ENCODE assay signal across 28 cellular contexts in genomic region chr5:5826911-5827310, GRCh38.
DNase-seq lines count a peak whose midpoint lies in the region; ATAC-seq, FAIRE-seq and TF ChIP-seq lines count a peak whose summit lies in the region.
"Had no signal": no experiment of that assay in that cellular context is flagged by ENCODE, and none has a peak within 500 bp of the region (broad histone marks: within the 10 kb centered on the region; RNA-seq: fewer than 3 reads in every experiment).

No MANE protein-coding gene starts in this region.

- no peak overlapping the region for H2BK5ac ChIP-seq in mesendoderm (ENCODE audit: low read length)

- H2BK15ac ChIP-seq in mesendoderm (replicated peaks; ENCODE audit: low read depth) = no peak overlapping the region

- intact Hi-C loops in head of caudate nucleus (cut with DNase I) = no loop called here

- H3K36me3 Mint-ChIP-seq in HFFc6 (ENCODE audit: low read depth) = peaks cover 11% of the 10 kb centered on the region; the same call in 1 of the 2 replicates
- no peaks in the 10 kb centered on the region for H3K36me3 Mint-ChIP-seq in astrocyte (ENCODE audit: low read depth, unreplicated experiment)
- H3K36me3 Mint-ChIP-seq: naive B cell had no signal

- H3K36me3 ChIP-seq in astrocyte (ENCODE audit: insufficient read depth, low read length) (no peaks in the 10 kb centered on the region), mesendoderm (ENCODE audit: control insufficient read depth, insufficient read depth, low read length) (no peaks in the 10 kb centered on the region)
- H3K36me3 ChIP-seq: adrenal gland, BE2C, HAP-1, heart left ventricle, MG63 had no signal

- H4K5ac ChIP-seq in mesendoderm (ENCODE audit: low read length) = no peak overlapping the region

- no peak overlapping the region for H3K18ac ChIP-seq in mesendoderm (ENCODE audit: low read length)

- FAIRE-seq in astrocyte (lab: Jason Lieb, UNC) = no peak
- FAIRE-seq: A549, small intestine had no signal

- no peak overlapping the region for H4K8ac ChIP-seq in mesendoderm (ENCODE audit: low read depth, low read length)

- peak; percentile 10 for DNase-seq in A172 (ENCODE audit: low spot score)
- DNase-seq in HFFc6 = peak; percentile 31
- no peak for DNase-seq in astrocyte (ENCODE audit: low read depth)
- DNase-seq in mesendoderm = peak; percentile 18
- no peak for DNase-seq in NCI-H524 (lab: John Stamatoyannopoulos, UW)
- no peak for DNase-seq in head of caudate nucleus
- DNase-seq: activated CD4-positive, alpha-beta T cell treated with anti-CD3 and anti-CD28 coated beads for 36 hours; activated naive CD4-positive, alpha-beta T cell treated with Interleukin-2 at 50 U/mL for 16 hours; activated T-cell treated with anti-CD3 and anti-CD28 coated beads, Interleukin-2, amount 50 U/mL, for 48 hours; BE2C; endodermal cell; heart left ventricle; MG63; naive B cell; NCI-H1417; NCI-H2081; NCI-H226; NCI-H82; nucleus accumbens; small intestine; stimulated activated CD4-positive, alpha-beta T cell treated with anti-CD3 and anti-CD28 coated beads, Interleukin-2, amount 100 ng/mL, for 24 hours had no signal

- no peak overlapping the region for H3K4ac ChIP-seq in mesendoderm (ENCODE audit: low read depth, low read length)

- H2BK120ac ChIP-seq in mesendoderm (ENCODE audit: low read depth, low read length) = no peak overlapping the region

- no peak overlapping the region for H3K27ac Mint-ChIP-seq in HFFc6
- H3K27ac Mint-ChIP-seq in astrocyte (ENCODE audit: unreplicated experiment) = peak overlapping the region; percentile 0
- H3K27ac Mint-ChIP-seq: activated CD4-positive, alpha-beta T cell treated with anti-CD3 and anti-CD28 coated beads for 36 hours; endodermal cell; naive B cell; T-helper 1 cell treated with Interleukin-12 subunit alpha and Interleukin-12 subunit beta and Interleukin-4 antibody, amounts not matched to agents 30 μg/mL and 1 μg/mL, for 36 hours had no signal

- H2AFZ ChIP-seq in astrocyte (ENCODE audit: low read depth, low read length) = no peak overlapping the region

- H3K27ac ChIP-seq in astrocyte (ENCODE audit: low read depth, low read length) (no peak overlapping the region), mesendoderm (ENCODE audit: low read depth, low read length) (no peak overlapping the region)
- H3K27ac ChIP-seq: A549, adrenal gland, coronary artery, heart left ventricle had no signal

- H3K4me1 ChIP-seq in astrocyte (ENCODE audit: insufficient read depth, low read length) (no peaks in the 10 kb centered on the region), mesendoderm (ENCODE audit: control insufficient read depth, low read depth, low read length) (no peaks in the 10 kb centered on the region)
- H3K4me1 ChIP-seq: A549, adrenal gland, HAP-1 had no signal

- no peaks in the 10 kb centered on the region for H3K27me3 Mint-ChIP-seq in HFFc6 (ENCODE audit: insufficient read depth)
- peaks cover 4% of the 10 kb centered on the region for H3K27me3 Mint-ChIP-seq in astrocyte (ENCODE audit: low read depth, unreplicated experiment)

- no peak overlapping the region for H3K4me3 Mint-ChIP-seq in HFFc6
- no peak overlapping the region for H3K4me3 Mint-ChIP-seq in astrocyte (ENCODE audit: unreplicated experiment)
- H3K4me3 Mint-ChIP-seq: activated CD4-positive, alpha-beta T cell treated with anti-CD3 and anti-CD28 coated beads for 36 hours; endodermal cell; naive B cell; T-helper 1 cell treated with Interleukin-12 subunit alpha and Interleukin-12 subunit beta and Interleukin-4 antibody, amounts not matched to agents 30 μg/mL and 1 μg/mL, for 36 hours had no signal

- H3K9ac ChIP-seq in astrocyte (ENCODE audit: low read length) = no peak overlapping the region
- H3K9ac ChIP-seq in mesendoderm (ENCODE audit: low read length) = no peak overlapping the region

- no peaks in the 10 kb centered on the region for H3K79me2 ChIP-seq in astrocyte (ENCODE audit: insufficient read depth, low read length)
- H3K79me2 ChIP-seq in mesendoderm (ENCODE audit: control insufficient read depth, insufficient read depth, low read length) = no peaks in the 10 kb centered on the region

- H3K4me1 Mint-ChIP-seq in HFFc6 (ENCODE audit: low read depth) (no peaks in the 10 kb centered on the region), astrocyte (ENCODE audit: low read depth, unreplicated experiment) (peaks cover 16% of the 10 kb centered on the region)
- H3K4me1 Mint-ChIP-seq: activated CD4-positive, alpha-beta T cell treated with anti-CD3 and anti-CD28 coated beads for 36 hours; naive B cell had no signal

- no peaks in the 10 kb centered on the region for H3K79me1 ChIP-seq in mesendoderm (ENCODE audit: low read length)

- no CpG with 5 or more reads among the region's 6 CpGs for WGBS in mesendoderm (ENCODE audit: extremely low coverage, insufficient coverage, low lambda C conversion rate)

- H3K27me3 ChIP-seq in astrocyte (ENCODE audit: insufficient read depth, low read length) = no peaks in the 10 kb centered on the region
- no peaks in the 10 kb centered on the region for H3K27me3 ChIP-seq in mesendoderm (ENCODE audit: insufficient read depth, low read length, poor library complexity)
- H3K27me3 ChIP-seq: adrenal gland, BE2C, heart left ventricle had no signal

- no peak overlapping the region for H3K56ac ChIP-seq in mesendoderm (ENCODE audit: low read length)

- ATAC-seq in HG03354 (IDR thresholded peaks at IDR 0.05; ENCODE audit: poor library complexity, severe bottlenecking, unreplicated experiment) (no peak), HG02759 (IDR thresholded peaks at IDR 0.05; ENCODE audit: unreplicated experiment) (no peak)
- ATAC-seq: A549; activated CD4-positive, alpha-beta T cell treated with anti-CD3 and anti-CD28 coated beads for 36 hours; heart left ventricle had no signal

- no peaks in the 10 kb centered on the region for H4K20me1 ChIP-seq in astrocyte (ENCODE audit: insufficient read depth, low read length)

- H3K9me3 Mint-ChIP-seq in HFFc6 (peaks cover 50% of the 10 kb centered on the region), astrocyte (ENCODE audit: unreplicated experiment) (no peaks in the 10 kb centered on the region)
- H3K9me3 Mint-ChIP-seq: endodermal cell; T-helper 1 cell treated with Interleukin-12 subunit alpha and Interleukin-12 subunit beta and Interleukin-4 antibody, amounts not matched to agents 30 μg/mL and 1 μg/mL, for 36 hours had no signal

- H3K23ac ChIP-seq in mesendoderm (ENCODE audit: low read length) = no peak overlapping the region

- H3K4me3 ChIP-seq in astrocyte (ENCODE audit: insufficient read depth, low read depth, low read length) = no peak overlapping the region
- H3K4me3 ChIP-seq in mesendoderm (ENCODE audit: low read length) = no peak overlapping the region
- H3K4me3 ChIP-seq: A549, adrenal gland, coronary artery, HAP-1, heart left ventricle, MG63 had no signal

- H3K9me3 ChIP-seq in astrocyte (ENCODE audit: insufficient read depth, low read depth, low read length) = peaks cover 6% of the 10 kb centered on the region
- H3K9me3 ChIP-seq: A549, adrenal gland, BE2C, HAP-1, heart left ventricle, MG63 had no signal

- TF ChIP-seq CTCF in HFFc6 (IDR thresholded peaks at IDR 0.05) (no peak), astrocyte (IDR thresholded peaks at IDR 0.05; ENCODE audit: insufficient read depth, low read depth, low read length) (no peak)

- H3K4me2 ChIP-seq in astrocyte (ENCODE audit: low read length) = no peak overlapping the region
- H3K4me2 ChIP-seq in mesendoderm (ENCODE audit: low read length) = no peak overlapping the region
- H3K4me2 ChIP-seq: A549 had no signal

- no peak overlapping the region for H2AK5ac ChIP-seq in mesendoderm (ENCODE audit: low read length)

Comparison
In these comparisons a context has a peak if more than half of its experiments do, and no peak if none do; other contexts are left out.
1. DNase-seq: peak in A172 (single experiment), HFFc6 (single experiment) and mesendoderm (single experiment); none in astrocyte (single experiment), NCI-H524 (0 of 2) and head of caudate nucleus (0 of 42).